26 cellular contexts compared by ENCODE assay signal in genomic region chr19:49544154-49544553, GRCh38. TPM values are rescaled to one million over a fixed set of nuclear protein-coding genes. Genes with fewer than 3 reads are reported as not detected.
DNase-seq lines count a peak whose midpoint lies in the region; ATAC-seq, FAIRE-seq and TF ChIP-seq lines count a peak whose summit lies in the region.
"Had no signal": no experiment of that assay in that cellular context is flagged by ENCODE, and none has a peak within 500 bp of the region (broad histone marks: within the 10 kb centered on the region; RNA-seq: fewer than 3 reads in every experiment).

No MANE protein-coding gene starts in this region.

- no peaks in the 10 kb centered on the region for H3K27me3 Mint-ChIP-seq in activated CD4-positive, alpha-beta T cell treated with anti-CD3 and anti-CD28 coated beads, Interleukin-2, amount 10 ng/mL, durations not matched to agents 7 days and 5 days
- no peaks in the 10 kb centered on the region for H3K27me3 Mint-ChIP-seq in CD4-positive, alpha-beta memory T cell
- H3K27me3 Mint-ChIP-seq in astrocyte (ENCODE audit: low read depth, unreplicated experiment), result peaks cover 2% of the 10 kb centered on the region

- H3K79me2 ChIP-seq in astrocyte (ENCODE audit: insufficient read depth, low read length), result no peaks in the 10 kb centered on the region
- no peaks in the 10 kb centered on the region for H3K79me2 ChIP-seq in osteoblast (ENCODE audit: insufficient read depth, low read length)

- H3K27ac ChIP-seq in CD4-positive, alpha-beta memory T cell (ENCODE audit: low read depth, low read length), result no peak overlapping the region
- H3K27ac ChIP-seq in astrocyte (ENCODE audit: low read depth, low read length) (no peak overlapping the region), osteoblast (ENCODE audit: low read depth, low read length) (no peak overlapping the region)
- H3K27ac ChIP-seq: heart left ventricle, HL-60, neutrophil had no signal

- no peak for TF ChIP-seq CTCF in astrocyte (IDR thresholded peaks at IDR 0.05; ENCODE audit: insufficient read depth, low read depth, low read length)
- TF ChIP-seq CTCF in osteoblast (IDR thresholded peaks at IDR 0.05; ENCODE audit: extremely low read depth, low read depth, low read length), result no peak

- no peaks in the 10 kb centered on the region for H3K9me3 ChIP-seq in CD4-positive, alpha-beta memory T cell (ENCODE audit: control insufficient read depth in 1 of 2, low read length in 2 of 2)
- H3K9me3 ChIP-seq in astrocyte (ENCODE audit: insufficient read depth, low read depth, low read length), result no peaks in the 10 kb centered on the region
- no peaks in the 10 kb centered on the region for H3K9me3 ChIP-seq in osteoblast (ENCODE audit: low read depth, low read length)
- H3K9me3 ChIP-seq: BE2C, heart left ventricle, neutrophil, SK-N-SH had no signal

- peaks cover 2% of the 10 kb centered on the region for H3K36me3 Mint-ChIP-seq in activated CD4-positive, alpha-beta T cell treated with anti-CD3 and anti-CD28 coated beads, Interleukin-2, amount 10 ng/mL, durations not matched to agents 7 days and 5 days (ENCODE audit: low read depth)
- no peaks in the 10 kb centered on the region for H3K36me3 Mint-ChIP-seq in CD4-positive, alpha-beta memory T cell
- H3K36me3 Mint-ChIP-seq in astrocyte (ENCODE audit: low read depth, unreplicated experiment), result peaks cover 6% of the 10 kb centered on the region

- H4K20me1 ChIP-seq in astrocyte (ENCODE audit: insufficient read depth, low read length) (peaks cover 9% of the 10 kb centered on the region), osteoblast (ENCODE audit: insufficient read depth, low read length) (peaks cover 1% of the 10 kb centered on the region)

- ATAC-seq in GM21447 (IDR thresholded peaks at IDR 0.05; ENCODE audit: unreplicated experiment) (no peak), GM21576 (IDR thresholded peaks at IDR 0.05; ENCODE audit: unreplicated experiment) (no peak)
- ATAC-seq: HCT116 had no signal

- intact Hi-C loops in CD4-positive, alpha-beta memory T cell (cut with micrococcal nuclease), result no loop called here

- DNase-seq in activated CD4-positive, alpha-beta T cell treated with anti-CD3 and anti-CD28 coated beads, Interleukin-2, amount 10 ng/mL, durations not matched to agents 7 days and 5 days, result no peak
- no peak for DNase-seq in activated CD4-positive, alpha-beta T cell treated with anti-CD3 and anti-CD28 coated beads for 1 hour
- no peak for DNase-seq in CD4-positive, alpha-beta memory T cell
- no peak for DNase-seq in astrocyte (ENCODE audit: low read depth)
- peak; percentile 59 for DNase-seq in osteoblast (ENCODE audit: insufficient read length, low spot score, missing footprints)
- no peak for DNase-seq in stimulated activated CD4-positive, alpha-beta T cell treated with anti-CD3 and anti-CD28 coated beads, Interleukin-2, amount 100 ng/mL, for 24 hours
- DNase-seq: activated CD4-positive, alpha-beta T cell treated with anti-CD3 and anti-CD28 coated beads, Interleukin-2, amount 50 U/mL, for 4 hours; activated gamma-delta T cell treated with Interleukin-2 at 50 U/mL for 16 hours; activated T-cell treated with anti-CD3 and anti-CD28 coated beads for 4 hours; anterior cingulate cortex; BE2C; central memory CD4-positive, alpha-beta T cell; heart left ventricle; NCI-H1105; NCI-H2029 treated with DMSO at 0.1 percent for 48 hours; NCI-H2227 treated with DMSO at 0.1 percent for 48 hours; SK-N-SH; substantia nigra; T1000 had no signal

- no peaks in the 10 kb centered on the region for H3K36me3 ChIP-seq in CD4-positive, alpha-beta memory T cell (ENCODE audit: insufficient read depth, low read length)
- H3K36me3 ChIP-seq in astrocyte (ENCODE audit: insufficient read depth, low read length) (peaks cover 14% of the 10 kb centered on the region), osteoblast (ENCODE audit: insufficient read depth, low read length) (peaks cover 53% of the 10 kb centered on the region)
- H3K36me3 ChIP-seq: BE2C had no signal

- H3K4me1 Mint-ChIP-seq in activated CD4-positive, alpha-beta T cell treated with anti-CD3 and anti-CD28 coated beads, Interleukin-2, amount 10 ng/mL, durations not matched to agents 7 days and 5 days, result peaks cover 42% of the 10 kb centered on the region
- H3K4me1 Mint-ChIP-seq in CD4-positive, alpha-beta memory T cell, result peaks cover 19 to 35% (median 25%) of the 10 kb centered on the region in 4 donors
- no peaks in the 10 kb centered on the region for H3K4me1 Mint-ChIP-seq in astrocyte (ENCODE audit: low read depth, unreplicated experiment)

- H3K9ac ChIP-seq in astrocyte (ENCODE audit: low read length), result no peak overlapping the region
- H3K9ac ChIP-seq: SK-N-SH had no signal

- H3K4me3 ChIP-seq in CD4-positive, alpha-beta memory T cell (ENCODE audit: low read length in 2 of 2), result no peak overlapping the region
- H3K4me3 ChIP-seq in astrocyte (ENCODE audit: insufficient read depth, low read depth, low read length) (no peak overlapping the region), osteoblast (ENCODE audit: insufficient read depth, low read length) (no peak overlapping the region)
- H3K4me3 ChIP-seq: heart left ventricle had no signal

- H3K4me2 ChIP-seq in astrocyte (ENCODE audit: low read length), result no peak overlapping the region
- H3K4me2 ChIP-seq in osteoblast (ENCODE audit: insufficient read depth, low read length), result no peak overlapping the region
- H3K4me2 ChIP-seq: SK-N-SH had no signal

- peak overlapping the region; percentile 28 for H3K27ac Mint-ChIP-seq in activated CD4-positive, alpha-beta T cell treated with anti-CD3 and anti-CD28 coated beads, Interleukin-2, amount 10 ng/mL, durations not matched to agents 7 days and 5 days
- H3K27ac Mint-ChIP-seq in CD4-positive, alpha-beta memory T cell, result peak overlapping the region in 6 of 7 donors; percentile 23 to 83 (median 62)
- peak overlapping the region; percentile 10 for H3K27ac Mint-ChIP-seq in astrocyte (ENCODE audit: unreplicated experiment)

- H3K27me3 ChIP-seq in CD4-positive, alpha-beta memory T cell (ENCODE audit: insufficient read depth, low read length), result no peaks in the 10 kb centered on the region
- no peaks in the 10 kb centered on the region for H3K27me3 ChIP-seq in astrocyte (ENCODE audit: insufficient read depth, low read length)
- no peaks in the 10 kb centered on the region for H3K27me3 ChIP-seq in osteoblast (ENCODE audit: insufficient read depth, low read length)
- H3K27me3 ChIP-seq: BE2C, heart left ventricle, neutrophil had no signal

- peaks cover 19% of the 10 kb centered on the region for H3K4me1 ChIP-seq in CD4-positive, alpha-beta memory T cell (ENCODE audit: insufficient read depth, low read length)
- H3K4me1 ChIP-seq in astrocyte (ENCODE audit: insufficient read depth, low read length) (peaks cover 4% of the 10 kb centered on the region), osteoblast (ENCODE audit: insufficient read depth, low read length) (no peaks in the 10 kb centered on the region)
- H3K4me1 ChIP-seq: BE2C had no signal

- POLR2A ChIA-PET in activated CD4-positive, alpha-beta T cell treated with anti-CD3 and anti-CD28 coated beads, Interleukin-2, amount 10 ng/mL, durations not matched to agents 7 days and 5 days (lab: Charles Lee), result no interaction called here
- POLR2A ChIA-PET in CD4-positive, alpha-beta memory T cell (lab: Charles Lee; ENCODE audit: partially characterized antibody), result interaction anchor here (1.5 to 4.3 kb wide), 5 partner anchors 9 to 48 kb away, joined by 4 to 21 read pairs (median 4); partner anchors contain the start of gene RCN3

- no peak for FAIRE-seq in astrocyte (lab: Jason Lieb, UNC)
- FAIRE-seq: D721Med had no signal

- H2AFZ ChIP-seq in astrocyte (ENCODE audit: low read depth, low read length) (no peak overlapping the region), osteoblast (ENCODE audit: low read length) (no peak overlapping the region)

- no peak overlapping the region for H3K4me3 Mint-ChIP-seq in activated CD4-positive, alpha-beta T cell treated with anti-CD3 and anti-CD28 coated beads, Interleukin-2, amount 10 ng/mL, durations not matched to agents 7 days and 5 days
- peak overlapping the region in 1 of 8 donors; percentile 51 for H3K4me3 Mint-ChIP-seq in CD4-positive, alpha-beta memory T cell
- no peak overlapping the region for H3K4me3 Mint-ChIP-seq in astrocyte (ENCODE audit: unreplicated experiment)

- CTCF ChIA-PET in activated CD4-positive, alpha-beta T cell treated with anti-CD3 and anti-CD28 coated beads, Interleukin-2, amount 10 ng/mL, durations not matched to agents 7 days and 5 days (lab: Charles Lee), result interaction anchor here (0.6 to 1.3 kb wide), 3 partner anchors 16 to 30 kb away, joined by 3 to 8 read pairs (median 3); partner anchors contain the start of gene RCN3
- CTCF ChIA-PET in CD4-positive, alpha-beta memory T cell (lab: Charles Lee; ENCODE audit: partially characterized antibody), result interaction anchor here (1.1 to 2.6 kb wide), 2 partner anchors 14 to 26 kb away, joined by 6 to 15 read pairs; no protein-coding TSS in a partner anchor

- H3K9me3 Mint-ChIP-seq in activated CD4-positive, alpha-beta T cell treated with anti-CD3 and anti-CD28 coated beads, Interleukin-2, amount 10 ng/mL, durations not matched to agents 7 days and 5 days, result no peaks in the 10 kb centered on the region
- H3K9me3 Mint-ChIP-seq in CD4-positive, alpha-beta memory T cell, result no peaks in the 10 kb centered on the region
- peaks cover 3% of the 10 kb centered on the region for H3K9me3 Mint-ChIP-seq in astrocyte (ENCODE audit: unreplicated experiment)

RNA-seq across cellular contexts. Expression of gene RCN3, which starts 16.4 kb away (rescaled TPM):
- 1 to 10 TPM; 4.2 TPM for total RNA-seq in activated CD4-positive, alpha-beta T cell treated with anti-CD3 and anti-CD28 coated beads, Interleukin-2, amount 10 ng/mL, durations not matched to agents 7 days and 5 days
- total RNA-seq in CD4-positive, alpha-beta memory T cell, result 1 to 10 TPM; 2.4 to 2.5 TPM
- 1 to 10 TPM; 1.2 to 1.5 TPM for polyA plus RNA-seq in CD4-positive, alpha-beta memory T cell
- 20.2 and 27.5 TPM in 2 replicates for total RNA-seq in astrocyte
- total RNA-seq in osteoblast, result 346 and 377 TPM in 2 replicates

RNA-seq across cellular contexts. Expression of gene FCGRT, which starts 31.7 kb away (rescaled TPM):
- total RNA-seq in activated CD4-positive, alpha-beta T cell treated with anti-CD3 and anti-CD28 coated beads, Interleukin-2, amount 10 ng/mL, durations not matched to agents 7 days and 5 days, result 10 to 100 TPM; 25.0 to 27.4 TPM
- total RNA-seq in CD4-positive, alpha-beta memory T cell, result 10 to 100 TPM; 21.9 to 25.8 TPM
- polyA plus RNA-seq in CD4-positive, alpha-beta memory T cell, result 10 to 100 TPM; 40.2 to 42.5 TPM
- total RNA-seq in astrocyte (32.2 and 40.6 TPM in 2 replicates), osteoblast (67.5 and 75.6 TPM in 2 replicates)

RNA-seq across cellular contexts. Expression of gene NOSIP, which starts 36.2 kb away (rescaled TPM):
- total RNA-seq in activated CD4-positive, alpha-beta T cell treated with anti-CD3 and anti-CD28 coated beads, Interleukin-2, amount 10 ng/mL, durations not matched to agents 7 days and 5 days, result 100 to 1,000 TPM; 288 TPM
- total RNA-seq in CD4-positive, alpha-beta memory T cell, result 100 to 1,000 TPM; 177 to 191 TPM
- 100 to 1,000 TPM; 650 to 674 TPM for polyA plus RNA-seq in CD4-positive, alpha-beta memory T cell
- total RNA-seq in astrocyte (74.6 and 83.8 TPM in 2 replicates), osteoblast (57.5 and 68.0 TPM in 2 replicates)

RNA-seq across cellular contexts. Expression of gene PRRG2, which starts 37.0 kb away (rescaled TPM):
- 1 to 10 TPM; 1.1 TPM for total RNA-seq in activated CD4-positive, alpha-beta T cell treated with anti-CD3 and anti-CD28 coated beads, Interleukin-2, amount 10 ng/mL, durations not matched to agents 7 days and 5 days
- 1 to 10 TPM; 1.0 to 1.7 TPM for total RNA-seq in CD4-positive, alpha-beta memory T cell
- polyA plus RNA-seq in CD4-positive, alpha-beta memory T cell, result under 1 TPM in 1 of 2 donors, not detected in 1; 0.34 TPM
- total RNA-seq in astrocyte, result 0.89 and 1.3 TPM in 2 replicates
- total RNA-seq in osteoblast, result under 0.01 and 0.29 TPM in 2 replicates
- total RNA-seq: skeletal muscle tissue had no signal

RNA-seq across cellular contexts. Expression of gene PRR12, which starts 46.8 kb away (rescaled TPM):
- 10 to 100 TPM; 41.5 to 45.9 TPM for total RNA-seq in activated CD4-positive, alpha-beta T cell treated with anti-CD3 and anti-CD28 coated beads, Interleukin-2, amount 10 ng/mL, durations not matched to agents 7 days and 5 days
- total RNA-seq in CD4-positive, alpha-beta memory T cell, result 10 to 100 TPM; 64.6 to 65.1 TPM
- polyA plus RNA-seq in CD4-positive, alpha-beta memory T cell, result 1 to 10 TPM in 1 of 2 donors, not detected in 1; 1.2 TPM
- total RNA-seq in astrocyte, result 29.7 and 29.9 TPM in 2 replicates
- 2.2 and 2.9 TPM in 2 replicates for total RNA-seq in osteoblast

Comparison
In these comparisons a context has a peak if more than half of its experiments do, and no peak if none do; other contexts are left out.
1. H3K27ac Mint-ChIP-seq: peak in every context shown above with its lines; median percentile 62 in CD4-positive, alpha-beta memory T cell; 28 in activated CD4-positive, alpha-beta T cell treated with anti-CD3 and anti-CD28 coated beads, Interleukin-2, amount 10 ng/mL, durations not matched to agents 7 days and 5 days; 10 in astrocyte.
2. RNA of gene RCN3, which starts 16.4 kb away (total RNA-seq): 346 to 377 TPM in osteoblast; 20.2 to 27.5 TPM in astrocyte, 4.2 TPM in activated CD4-positive, alpha-beta T cell treated with anti-CD3 and anti-CD28 coated beads, Interleukin-2, amount 10 ng/mL, durations not matched to agents 7 days and 5 days and 2.4 to 2.5 TPM in CD4-positive, alpha-beta memory T cell; every median in the first group is over 10 times any median in the second.